Comparison of ENCODE assay signal across 8 cellular contexts in genomic region chr1:35298464-35298863, GRCh38. TPM values are rescaled to one million over a fixed set of nuclear protein-coding genes. Genes with fewer than 3 reads are reported as not detected.
DNase-seq lines count a peak whose midpoint lies in the region; ATAC-seq and TF ChIP-seq lines count a peak whose summit lies in the region.

No MANE protein-coding gene starts in this region.

- H4K20me1 ChIP-seq in BLaER1 (peaks cover 84% of the 10 kb centered on the region), IMR-90 (ENCODE audit: insufficient read depth, low read length) (peaks cover 12% of the 10 kb centered on the region)

- peaks cover 13% of the 10 kb centered on the region for H3K4me1 Mint-ChIP-seq in nephron progenitor cell

- H4K8ac ChIP-seq in IMR-90 (ENCODE audit: low read depth in 2 of 2, low read length in 2 of 2): no peak overlapping the region

- H3K36me3 ChIP-seq in BLaER1 (peaks cover 66% of the 10 kb centered on the region), IMR-90 (ENCODE audit: control insufficient read depth, insufficient read depth, low read length) (peaks cover 13% of the 10 kb centered on the region), esophagus muscularis mucosa (peaks cover 0 to 12% (median 5%) of the 10 kb centered on the region in 4 donors)

- no TSS peak for BruUV-seq in IMR-90 (replicated peaks; lab: Mats Ljungman, UMichigan)

- H3K14ac ChIP-seq in IMR-90 (replicated peaks; ENCODE audit: low read depth, low read length): no peak overlapping the region

- POLR2A ChIA-PET in IMR-90 (lab: Charles Lee; ENCODE audit: unreplicated experiment): no interaction called here

- dilution Hi-C loops in IMR-90 (cut with HindIII; ENCODE audit: low sequenced_read_pairs, unreplicated experiment): no loop called here

- no peak overlapping the region for H3K4me3 ChIP-seq in BLaER1
- no peak overlapping the region for H3K4me3 ChIP-seq in GM12865 (ENCODE audit: low read depth, low read length)
- no peak overlapping the region for H3K4me3 ChIP-seq in IMR-90 (ENCODE audit: insufficient read depth, low read depth, low read length)
- H3K4me3 ChIP-seq in esophagus muscularis mucosa: no peak overlapping the region

- no peaks in the 10 kb centered on the region for H3K9me3 ChIP-seq in BLaER1
- no peaks in the 10 kb centered on the region for H3K9me3 ChIP-seq in IMR-90 (ENCODE audit: control insufficient read depth, insufficient read depth, low read length)
- H3K9me3 ChIP-seq in esophagus muscularis mucosa: no peaks in the 10 kb centered on the region

- ATAC-seq in IMR-90 (ENCODE audit: low read depth): peak; percentile 79
- ATAC-seq in GM18519 (IDR thresholded peaks at IDR 0.05; ENCODE audit: low FRiP score, unreplicated experiment): no peak

- peaks cover 28 to 61% of the 10 kb centered on the region in 2 experiments for H3K79me1 ChIP-seq in IMR-90 (ENCODE audit: low read depth in 1 of 2, low read length in 2 of 2)

- 0 out of 2 replicates have a peak, but pooled peaks cover 2% of the 10 kb centered on the region for H3K9me1 ChIP-seq in IMR-90 (ENCODE audit: insufficient read depth, low read length)

- no peak overlapping the region for H3K56ac ChIP-seq in IMR-90 (ENCODE audit: extremely low read depth, insufficient read depth, low read length)

- no peak overlapping the region for H2BK15ac ChIP-seq in IMR-90 (ENCODE audit: low read depth, low read length)

- DNase-seq in GM12865 (ENCODE audit: low read depth) (peak; percentile 80), IMR-90 (peak; percentile 36), esophagus muscularis mucosa (ENCODE audit: extremely low spot score) (no peak), nephron progenitor cell (peak; percentile 30), cerebellar nuclear complex (lab: John Stamatoyannopoulos, UW) (no peak)
- DNase-seq in activated CD4-positive, alpha-beta T cell treated with anti-CD3 and anti-CD28 coated beads for 4 hours: peak; percentile 15 to 30

- intact Hi-C loops in IMR-90 (cut with micrococcal nuclease) (loop anchor here (1.0 kb wide), 1 partner anchor 96 kb away; no protein-coding TSS in a partner anchor), esophagus muscularis mucosa (cut with DNase I) (loop anchor here (5.0 kb wide), 1 partner anchor 96 kb away; no protein-coding TSS in a partner anchor)

- H3K27ac ChIP-seq in BLaER1 (no peak overlapping the region), IMR-90 (ENCODE audit: insufficient read depth, low read length) (no peak overlapping the region), esophagus muscularis mucosa (replicated peaks in 1 of 4) (no peak overlapping the region)

- H2BK5ac ChIP-seq in IMR-90 (ENCODE audit: low read depth, low read length, poor library complexity, severe bottlenecking): no peak overlapping the region

- peaks cover 7% of the 10 kb centered on the region for H3K4me1 ChIP-seq in BLaER1
- H3K4me1 ChIP-seq in IMR-90 (ENCODE audit: control insufficient read depth, insufficient read depth, low read length): no peaks in the 10 kb centered on the region
- H3K4me1 ChIP-seq in esophagus muscularis mucosa: peaks cover 9 to 24% (median 19%) of the 10 kb centered on the region in 4 donors

- peak; percentile 63 for TF ChIP-seq RAD21 in IMR-90 (IDR thresholded peaks at IDR 0.05; ENCODE audit: low read length)

- no peak overlapping the region for H4K5ac ChIP-seq in IMR-90 (ENCODE audit: low read depth, low read length)

- H2AFZ ChIP-seq in IMR-90 (replicated peaks; ENCODE audit: low read length, poor library complexity): no peak overlapping the region

- TF ChIP-seq POLR2A in IMR-90 (IDR thresholded peaks at IDR 0.05; ENCODE audit: low read depth, low read length) (no peak), esophagus muscularis mucosa (IDR thresholded peaks at IDR 0.05; ENCODE audit: low read depth) (no peak)

- H2AK9ac ChIP-seq in IMR-90 (replicated peaks; ENCODE audit: low read depth, low read length, poor library complexity): no peak overlapping the region

- H3K23ac ChIP-seq in IMR-90 (ENCODE audit: low read depth, low read length): 0 out of 2 replicates have a peak overlapping the region, but pooled peaks have one; percentile 53

- TF ChIP-seq EP300 in esophagus muscularis mucosa (IDR thresholded peaks at IDR 0.05): no peak

- peak; percentile 67 for TF ChIP-seq CTCF in GM12865 (IDR thresholded peaks at IDR 0.05; ENCODE audit: insufficient read depth, low read depth, low read length, missing control alignments)
- peak; percentile 60 for TF ChIP-seq CTCF in IMR-90 (conservative IDR thresholded peaks at IDR 0.05; ENCODE audit: low read depth, low read length)
- TF ChIP-seq CTCF in esophagus muscularis mucosa (IDR thresholded peaks at IDR 0.05): peak; percentile 13 to 44 (median 34)
- TF ChIP-seq CTCF in nephron progenitor cell (IDR thresholded peaks at IDR 0.05): no peak

- no peaks in the 10 kb centered on the region for H3K27me3 ChIP-seq in BLaER1
- no peaks in the 10 kb centered on the region for H3K27me3 ChIP-seq in IMR-90 (ENCODE audit: control insufficient read depth, insufficient read depth, low read length)
- no peaks in the 10 kb centered on the region for H3K27me3 ChIP-seq in esophagus muscularis mucosa

- no peak overlapping the region for H2AK5ac ChIP-seq in IMR-90 (ENCODE audit: low read depth, low read length)

- H3K27ac Mint-ChIP-seq in nephron progenitor cell: peak overlapping the region; percentile 79

- no peak overlapping the region for H3K4me3 Mint-ChIP-seq in nephron progenitor cell

- in situ Hi-C loops in IMR-90 (cut with MboI; ENCODE audit: low sequenced_read_pairs): loop anchor here (10.0 kb wide), 1 partner anchor 104 kb away; the partner anchor contains the start of gene SFPQ

- no peak overlapping the region for H3K18ac ChIP-seq in IMR-90 (ENCODE audit: low read depth, low read length)

- H2BK120ac ChIP-seq in IMR-90 (ENCODE audit: low read depth, low read length): no peak overlapping the region

- H4K91ac ChIP-seq in IMR-90 (ENCODE audit: insufficient read depth, low read depth, low read length): no peak overlapping the region

- no peak overlapping the region for H3K9ac ChIP-seq in BLaER1
- no peak overlapping the region for H3K9ac ChIP-seq in IMR-90 (ENCODE audit: low read depth, low read length)

- H3K36me3 Mint-ChIP-seq in nephron progenitor cell (ENCODE audit: low read depth): peaks cover 71% of the 10 kb centered on the region

- no peaks in the 10 kb centered on the region for H3K27me3 Mint-ChIP-seq in nephron progenitor cell (ENCODE audit: low read depth, poor library complexity)

- WGBS in IMR-90 (ENCODE audit: extremely low coverage in 2 of 2, insufficient read length in 1 of 2), 2 experiments: no CpG with 5 or more reads among the region's 2 CpGs
- WGBS in esophagus muscularis mucosa: 27% methylated on average over 2 of the region's 2 CpGs

- H3K9me3 Mint-ChIP-seq in nephron progenitor cell: no peaks in the 10 kb centered on the region

- CTCF ChIA-PET in IMR-90 (lab: Yijun Ruan, JAX): no interaction called here

- no peak overlapping the region for H3K4ac ChIP-seq in IMR-90 (ENCODE audit: low read depth, low read length)

- H3K4me2 ChIP-seq in BLaER1 (peak overlapping the region; percentile 6; the same call in 1 of the 2 replicates), IMR-90 (ENCODE audit: low read depth, low read length) (no peak overlapping the region)

- H2BK20ac ChIP-seq in IMR-90 (ENCODE audit: low read depth, low read length): no peak overlapping the region

TF ChIP-seq in IMR-90, 13 proteins besides CTCF, POLR2A, EP300 and RAD21:
- TF ChIP-seq SMC3 (IDR thresholded peaks at IDR 0.05; ENCODE audit: low read depth, low read length): peak; percentile 51
- no peak for TF ChIP-seq NFE2L2 (IDR thresholded peaks at IDR 0.05; ENCODE audit: low read depth, low read length)
- TF ChIP-seq RCOR1 (IDR thresholded peaks at IDR 0.05; ENCODE audit: insufficient replicate concordance, low read length): no peak

RNA-seq across cellular contexts. Expression of gene ZMYM4, which starts 30.0 kb away (rescaled TPM):
- total RNA-seq in IMR-90 (2012; rRNA removed): 53.8 and 56.9 TPM in 2 replicates
- 11.2 and 14.7 TPM in 2 replicates for polyA plus RNA-seq in IMR-90 (2012; rRNA removed)
- polyA plus RNA-seq in IMR-90 (2012; cell fraction: cytosol; rRNA removed): 2.5 and 4.2 TPM in 2 replicates
- 2.4 and 27.3 TPM in 2 replicates for polyA plus RNA-seq in IMR-90 (2012; cell fraction: nucleus; rRNA removed; ENCODE audit: low replicate concordance)
- 10 to 100 TPM; 24.6 to 32.0 (median 27.3) TPM for total RNA-seq in esophagus muscularis mucosa

Comparison
In these comparisons a context has a peak if more than half of its experiments do, and no peak if none do; other contexts are left out.
1. DNase-seq: peak in GM12865 (single experiment), IMR-90 (single experiment), activated CD4-positive, alpha-beta T cell treated with anti-CD3 and anti-CD28 coated beads for 4 hours (2 of 2) and nephron progenitor cell (single experiment); none in esophagus muscularis mucosa (single experiment) and cerebellar nuclear complex (0 of 2).